Comparison of ENCODE assay signal across 17 cellular contexts in the genomic region with DNA sequence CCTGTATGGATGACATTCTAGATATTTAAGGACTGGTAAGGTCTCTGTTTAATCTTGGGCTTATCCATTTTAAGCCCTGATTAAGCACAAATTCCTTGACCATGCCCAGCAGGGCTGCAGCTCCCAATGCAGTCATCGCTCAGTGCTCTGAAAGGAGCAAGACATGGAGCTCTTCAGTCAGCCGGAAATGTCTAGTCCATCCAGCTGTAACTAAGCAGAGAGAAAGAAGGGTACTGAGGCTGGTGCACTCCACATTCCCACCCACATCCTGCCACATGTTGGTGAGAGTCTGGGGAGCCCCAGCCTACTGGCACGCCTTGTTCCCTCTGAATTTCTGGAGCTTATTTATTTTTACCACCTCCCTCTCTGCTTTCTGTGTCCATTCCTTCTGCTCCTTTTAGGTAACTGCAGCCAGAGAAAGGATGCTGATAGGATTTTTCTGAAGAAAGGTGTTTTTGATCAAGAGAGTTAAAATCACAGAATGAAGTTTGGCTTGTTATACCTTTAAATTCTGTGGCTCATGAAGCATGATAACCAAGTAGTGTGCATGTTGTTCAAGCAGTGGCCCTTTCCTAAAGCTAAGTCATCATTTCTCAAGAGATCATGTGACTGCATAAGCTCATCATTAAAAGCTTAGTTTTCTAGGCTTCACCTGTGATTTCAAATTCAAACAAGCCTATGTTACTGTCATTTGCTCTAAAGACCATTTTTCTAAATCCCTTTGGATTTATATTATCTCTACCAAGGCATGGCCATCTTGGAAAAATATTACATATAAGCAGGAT.
A peak's percentile ranks its signal among the peaks of the same experiment; 100 is the strongest.
DNase-seq lines count a peak whose midpoint lies in the region; ATAC-seq, FAIRE-seq and TF ChIP-seq lines count a peak whose summit lies in the region.
"Had no signal": no experiment of that assay in that cellular context is flagged by ENCODE, and none has a peak within 500 bp of the region (broad histone marks: within the 10 kb centered on the region; RNA-seq: fewer than 3 reads in every experiment).

No MANE protein-coding gene starts in this region.

- H3K27me3 Mint-ChIP-seq in activated naive CD4-positive, alpha-beta T cell treated with anti-CD3 and anti-CD28 coated beads, Interleukin-2, amount 50 U/mL, for 24 hours, result no peaks in the 10 kb centered on the region
- H3K27me3 Mint-ChIP-seq in activated CD8-positive, alpha-beta T cell treated with anti-CD3 and anti-CD28 coated beads for 36 hours, result no peaks in the 10 kb centered on the region
- H3K27me3 Mint-ChIP-seq: activated CD8-positive, alpha-beta memory T cell treated with anti-CD3 and anti-CD28 coated beads, Interleukin-2, amount 10 ng/mL, durations not matched to agents 7 days and 5 days; activated naive CD8-positive, alpha-beta T cell had no signal

- TF ChIP-seq EP300 in stomach (IDR thresholded peaks at IDR 0.05), result no peak

- intact Hi-C loops in activated CD8-positive, alpha-beta T cell treated with anti-CD3 and anti-CD28 coated beads for 36 hours (cut with micrococcal nuclease), result no loop called here
- intact Hi-C loops in stomach (cut with DNase I; ENCODE audit: low total_unique reads), result no loop called here

- POLR2A ChIA-PET in activated CD8-positive, alpha-beta T cell treated with anti-CD3 and anti-CD28 coated beads for 36 hours (lab: Charles Lee), result no interaction called here

- peaks cover 0 to 22% (median 9%) of the 10 kb centered on the region in 4 donors for H3K4me1 ChIP-seq in stomach

- no peak overlapping the region for H3K27ac ChIP-seq in stomach
- H3K27ac ChIP-seq: esophagus muscularis mucosa, SJSA1, spleen had no signal

- H3K9me3 Mint-ChIP-seq in activated naive CD4-positive, alpha-beta T cell treated with anti-CD3 and anti-CD28 coated beads, Interleukin-2, amount 50 U/mL, for 24 hours, result no peaks in the 10 kb centered on the region
- no peaks in the 10 kb centered on the region for H3K9me3 Mint-ChIP-seq in activated CD8-positive, alpha-beta T cell treated with anti-CD3 and anti-CD28 coated beads for 36 hours

- H3K9me3 ChIP-seq in stomach, result no peaks in the 10 kb centered on the region
- H3K9me3 ChIP-seq: esophagus muscularis mucosa, SJSA1, spleen had no signal

- no peaks in the 10 kb centered on the region for H3K27me3 ChIP-seq in stomach
- H3K27me3 ChIP-seq: esophagus muscularis mucosa, spleen had no signal

- DNase-seq in activated naive CD4-positive, alpha-beta T cell treated with anti-CD3 and anti-CD28 coated beads, Interleukin-2, amount 50 U/mL, for 16 hours, result no peak
- DNase-seq in activated CD8-positive, alpha-beta T cell treated with anti-CD3 and anti-CD28 coated beads for 36 hours, result peak; percentile 11
- DNase-seq in activated CD8-positive, alpha-beta memory T cell treated with anti-CD3 and anti-CD28 coated beads for 24 hours, result no peak
- DNase-seq in activated CD4-positive, alpha-beta T cell treated with anti-CD3 and anti-CD28 coated beads, Interleukin-2, amount 50 U/mL, for 4 hours, result no peak
- DNase-seq in stomach (no peak), omental fat pad (ENCODE audit: low spot score) (no peak)
- DNase-seq: activated CD8-positive, alpha-beta memory T cell treated with anti-CD3 and anti-CD28 coated beads, Interleukin-2, amount 10 ng/mL, durations not matched to agents 7 days and 5 days; DMS 273 treated with DMSO at 0.1 percent for 48 hours; NCI-H748 treated with DMSO at 0.1 percent for 48 hours; occipital lobe; spleen had no signal

- H3K36me3 ChIP-seq in stomach, result no peaks in the 10 kb centered on the region
- H3K36me3 ChIP-seq: esophagus muscularis mucosa, SJSA1 had no signal

- CTCF ChIA-PET in activated CD8-positive, alpha-beta T cell treated with anti-CD3 and anti-CD28 coated beads for 36 hours (lab: Charles Lee), result interaction anchor here (1.0 to 1.4 kb wide), 4 partner anchors 38 to 229 kb away, joined by 3 to 6 read pairs (median 4); no protein-coding TSS in a partner anchor

- H3K4me1 Mint-ChIP-seq in activated naive CD4-positive, alpha-beta T cell treated with anti-CD3 and anti-CD28 coated beads, Interleukin-2, amount 50 U/mL, for 24 hours, result peaks cover 33% of the 10 kb centered on the region
- peaks cover 28% of the 10 kb centered on the region for H3K4me1 Mint-ChIP-seq in activated CD8-positive, alpha-beta T cell treated with anti-CD3 and anti-CD28 coated beads for 36 hours (ENCODE audit: low read depth)

- no peaks in the 10 kb centered on the region for H3K36me3 Mint-ChIP-seq in activated naive CD4-positive, alpha-beta T cell treated with anti-CD3 and anti-CD28 coated beads, Interleukin-2, amount 50 U/mL, for 24 hours
- H3K36me3 Mint-ChIP-seq in activated CD8-positive, alpha-beta T cell treated with anti-CD3 and anti-CD28 coated beads for 36 hours (ENCODE audit: low read depth), result peaks cover under 1% of the 10 kb centered on the region
- H3K36me3 Mint-ChIP-seq: activated CD8-positive, alpha-beta memory T cell treated with anti-CD3 and anti-CD28 coated beads, Interleukin-2, amount 10 ng/mL, durations not matched to agents 7 days and 5 days had no signal

- 86 to 95% (median 92%) methylated on average over 3 of the region's 3 CpGs for WGBS in stomach, 5 donors

- peak overlapping the region; percentile 40 for H3K4me3 Mint-ChIP-seq in activated naive CD4-positive, alpha-beta T cell treated with anti-CD3 and anti-CD28 coated beads, Interleukin-2, amount 50 U/mL, for 24 hours
- no peak overlapping the region for H3K4me3 Mint-ChIP-seq in activated CD8-positive, alpha-beta T cell treated with anti-CD3 and anti-CD28 coated beads for 36 hours
- H3K4me3 Mint-ChIP-seq: activated CD8-positive, alpha-beta memory T cell treated with anti-CD3 and anti-CD28 coated beads, Interleukin-2, amount 10 ng/mL, durations not matched to agents 7 days and 5 days; activated naive CD8-positive, alpha-beta T cell had no signal

- H3K27ac Mint-ChIP-seq in activated naive CD4-positive, alpha-beta T cell treated with anti-CD3 and anti-CD28 coated beads, Interleukin-2, amount 50 U/mL, for 24 hours, result no peak overlapping the region
- no peak overlapping the region for H3K27ac Mint-ChIP-seq in activated CD8-positive, alpha-beta T cell treated with anti-CD3 and anti-CD28 coated beads for 36 hours
- H3K27ac Mint-ChIP-seq: activated CD8-positive, alpha-beta memory T cell treated with anti-CD3 and anti-CD28 coated beads, Interleukin-2, amount 10 ng/mL, durations not matched to agents 7 days and 5 days had no signal

- FAIRE-seq in islet of Langerhans (lab: Jason Lieb, UNC), result peak; percentile 94
- FAIRE-seq: TTC549 had no signal

- no peak for TF ChIP-seq CTCF in activated CD8-positive, alpha-beta T cell treated with anti-CD3 and anti-CD28 coated beads for 36 hours (IDR thresholded peaks at IDR 0.05)
- TF ChIP-seq CTCF in stomach (IDR thresholded peaks at IDR 0.05) (no peak), omental fat pad (IDR thresholded peaks at IDR 0.05) (no peak)

- ATAC-seq in activated CD8-positive, alpha-beta T cell treated with anti-CD3 and anti-CD28 coated beads for 36 hours, result peak; percentile 34
- ATAC-seq in omental fat pad (ENCODE audit: low FRiP score), result no peak
- ATAC-seq: activated CD8-positive, alpha-beta memory T cell treated with anti-CD3 and anti-CD28 coated beads, Interleukin-2, amount 10 ng/mL, durations not matched to agents 7 days and 5 days had no signal

- H3K4me3 ChIP-seq in stomach, result no peak overlapping the region
- H3K4me3 ChIP-seq: esophagus muscularis mucosa, SJSA1, spleen had no signal

- no peak for TF ChIP-seq POLR2A in stomach (IDR thresholded peaks at IDR 0.05)
